Comparison of ENCODE assay signal across 8 cellular contexts in the genomic region with DNA sequence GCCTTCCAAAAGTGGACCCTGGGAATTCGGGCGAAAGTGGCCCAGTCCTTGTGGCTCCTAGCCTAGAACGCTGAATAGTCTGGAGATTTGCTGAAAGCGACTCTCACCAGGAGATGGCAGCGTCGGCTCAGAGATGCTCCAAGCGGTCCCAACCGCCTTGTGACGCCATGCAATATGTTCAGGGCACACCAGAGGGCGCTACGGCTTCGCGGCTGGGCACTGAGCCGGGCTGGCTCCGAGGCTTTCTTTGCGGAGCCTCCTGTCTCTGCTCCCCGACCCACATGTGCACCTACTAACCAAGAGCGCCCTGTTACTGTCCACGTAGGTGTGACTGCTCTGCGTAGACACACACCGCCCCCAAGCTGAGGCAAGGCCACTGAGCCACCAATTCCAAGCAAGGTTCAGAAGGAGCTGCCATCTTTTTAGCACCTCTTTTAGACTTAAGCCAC. TPM values are rescaled to one million over a fixed set of nuclear protein-coding genes. Genes with fewer than 3 reads are reported as not detected.
A peak's percentile ranks its signal among the peaks of the same experiment; 100 is the strongest.
DNase-seq lines count a peak whose midpoint lies in the region; ATAC-seq, FAIRE-seq and TF ChIP-seq lines count a peak whose summit lies in the region.

No MANE protein-coding gene starts in this region.

- H3K4me1 ChIP-seq in astrocyte (ENCODE audit: insufficient read depth, low read length) (no peaks in the 10 kb centered on the region), skeletal muscle tissue (ENCODE audit: control insufficient read depth in 3 of 3, insufficient read depth in 3 of 3, low read length in 3 of 3) (peaks cover 2 to 7% (median 2%) of the 10 kb centered on the region in 3 donors)

- TF ChIP-seq POLR2A in GM18505 (IDR thresholded peaks at IDR 0.05; ENCODE audit: borderline replicate concordance, extremely low read depth, insufficient read depth, insufficient read length): no peak

- no peak overlapping the region for H3K27ac Mint-ChIP-seq in astrocyte (ENCODE audit: unreplicated experiment)

- no peaks in the 10 kb centered on the region for H3K27me3 ChIP-seq in astrocyte (ENCODE audit: insufficient read depth, low read length)
- H3K27me3 ChIP-seq in skeletal muscle tissue (ENCODE audit: control insufficient read depth in 3 of 3, insufficient read depth in 3 of 3, low read length in 3 of 3): peaks cover 4 to 8% (median 7%) of the 10 kb centered on the region in 3 donors

- H2AFZ ChIP-seq in astrocyte (ENCODE audit: low read depth, low read length): peak overlapping the region; percentile 81

- no peaks in the 10 kb centered on the region for H3K4me1 Mint-ChIP-seq in astrocyte (ENCODE audit: low read depth, unreplicated experiment)

- no peaks in the 10 kb centered on the region for H3K9me3 Mint-ChIP-seq in astrocyte (ENCODE audit: unreplicated experiment)

- no peaks in the 10 kb centered on the region for H3K36me3 Mint-ChIP-seq in astrocyte (ENCODE audit: low read depth, unreplicated experiment)

- H3K4me3 Mint-ChIP-seq in astrocyte (ENCODE audit: unreplicated experiment): no peak overlapping the region

- H3K27ac ChIP-seq in 22Rv1: no peak overlapping the region
- H3K27ac ChIP-seq in astrocyte (ENCODE audit: low read depth, low read length): no peak overlapping the region
- no peak overlapping the region for H3K27ac ChIP-seq in skeletal muscle tissue (ENCODE audit: low read depth, low read length)

- no peaks in the 10 kb centered on the region for H3K27me3 Mint-ChIP-seq in astrocyte (ENCODE audit: low read depth, unreplicated experiment)

- no peaks in the 10 kb centered on the region for H3K79me2 ChIP-seq in astrocyte (ENCODE audit: insufficient read depth, low read length)

- H3K9me3 ChIP-seq in astrocyte (ENCODE audit: insufficient read depth, low read depth, low read length) (no peaks in the 10 kb centered on the region), skeletal muscle tissue (ENCODE audit: control insufficient read depth in 3 of 3, low read length in 3 of 3) (no peaks in the 10 kb centered on the region)

- TF ChIP-seq CTCF in 22Rv1 (IDR thresholded peaks at IDR 0.05) (peak; percentile 98), astrocyte (IDR thresholded peaks at IDR 0.05; ENCODE audit: insufficient read depth, low read depth, low read length) (peak; percentile 100)

- no peaks in the 10 kb centered on the region for H3K36me3 ChIP-seq in astrocyte (ENCODE audit: insufficient read depth, low read length)
- H3K36me3 ChIP-seq in skeletal muscle tissue (ENCODE audit: control insufficient read depth in 3 of 3, insufficient read depth in 3 of 3, low read length in 3 of 3): no peaks in the 10 kb centered on the region

- H3K4me3 ChIP-seq in astrocyte (ENCODE audit: insufficient read depth, low read depth, low read length) (no peak overlapping the region), skeletal muscle tissue (ENCODE audit: low read length in 3 of 3) (peak overlapping the region in 2 of 3 donors; percentile 42 to 67)

- H3K9ac ChIP-seq in astrocyte (ENCODE audit: low read length): peak overlapping the region; percentile 19
- H3K9ac ChIP-seq in skeletal muscle tissue (ENCODE audit: low read depth in 1 of 3, low read length in 3 of 3): no peak overlapping the region

- H4K20me1 ChIP-seq in astrocyte (ENCODE audit: insufficient read depth, low read length): no peaks in the 10 kb centered on the region

- ATAC-seq in GM18505 (IDR thresholded peaks at IDR 0.05; ENCODE audit: unreplicated experiment) (peak; percentile 98), HG02970 (IDR thresholded peaks at IDR 0.05; ENCODE audit: low FRiP score, unreplicated experiment) (peak; percentile 97)

- DNase-seq in NCI-H1930 (lab: John Stamatoyannopoulos, UW): peak; percentile 61 to 77
- peak; percentile 84 for DNase-seq in T-helper 9 cell
- peak; percentile 39 for DNase-seq in astrocyte (ENCODE audit: low read depth)
- peak; percentile 29 to 92 (median 76) for DNase-seq in hypothalamus (lab: John Stamatoyannopoulos, UW)

- peak overlapping the region; percentile 82 for H3K4me2 ChIP-seq in astrocyte (ENCODE audit: low read length)

- peak; percentile 79 for FAIRE-seq in astrocyte (lab: Jason Lieb, UNC)

RNA-seq across cellular contexts. Expression of gene SYCE1L, which starts 36.9 kb away (rescaled TPM):
- total RNA-seq in astrocyte (2.0 and 5.2 TPM in 2 replicates), skeletal muscle tissue (0.52 TPM)

RNA-seq across cellular contexts. Expression of gene MON1B, which starts 45.1 kb away (rescaled TPM):
- total RNA-seq in astrocyte: 35.7 and 40.5 TPM in 2 replicates
- 2.1 TPM for total RNA-seq in skeletal muscle tissue

Comparison
In these comparisons a context has a peak if more than half of its experiments do, and no peak if none do; other contexts are left out.
1. RNA of gene MON1B, which starts 45.1 kb away (total RNA-seq): 35.7 to 40.5 TPM in astrocyte; 2.1 TPM in skeletal muscle tissue (single experiment); every median in the first group is over 10 times any median in the second.
2. Peak in every context shown above with its lines, with median percentiles within 50 percentile points of each other: DNase-seq.